In the genomic region with DNA sequence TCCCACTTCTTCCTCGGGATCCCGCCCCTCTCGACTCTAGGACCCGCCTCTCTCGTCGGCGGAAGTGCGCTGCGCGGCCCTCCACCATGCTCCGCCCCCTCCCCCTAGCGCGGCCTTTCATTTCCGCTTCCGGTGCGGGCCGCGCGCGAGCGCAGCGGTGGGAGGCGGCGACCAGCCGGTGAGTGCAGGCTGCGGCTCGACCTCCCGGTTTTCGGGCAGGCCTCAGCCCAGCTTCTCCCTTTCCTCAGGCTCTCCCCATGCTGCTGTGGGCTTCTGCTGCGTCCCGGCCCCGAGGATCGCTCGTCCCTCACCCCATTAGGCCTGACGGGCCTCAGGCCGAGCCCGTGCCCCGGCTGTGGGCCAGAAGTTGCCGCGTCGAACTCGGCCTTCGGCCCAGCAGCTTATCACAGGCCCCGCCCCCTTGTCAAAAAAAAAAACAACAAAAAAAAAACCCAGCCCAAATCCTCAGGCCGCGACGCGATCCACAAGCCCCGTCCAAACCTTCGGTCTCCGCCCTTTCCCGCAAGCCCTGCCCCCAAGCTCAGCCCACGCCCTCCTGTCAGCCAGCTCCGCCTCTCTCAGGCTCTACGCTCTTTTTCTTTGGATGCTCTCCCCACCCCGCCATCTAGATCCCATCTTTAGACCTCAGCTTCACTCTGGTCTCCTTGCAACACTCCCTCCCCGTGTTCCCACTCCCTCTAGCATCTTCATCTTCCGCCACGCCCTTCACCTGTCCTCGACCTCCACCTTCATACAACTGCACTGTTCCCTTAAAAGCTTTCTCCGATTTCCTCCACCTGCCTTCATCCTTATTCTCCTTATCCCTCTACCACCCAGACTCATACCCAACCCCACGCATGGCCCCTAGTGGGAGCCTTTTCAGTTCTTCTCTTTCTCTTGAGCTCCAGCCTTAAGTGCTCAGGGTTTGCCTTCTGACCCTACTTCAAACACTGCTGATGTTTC, we compare ENCODE assay signal across 8 cellular contexts. TPM values are rescaled to one million over a fixed set of nuclear protein-coding genes. Genes with fewer than 3 reads are reported as not detected.
DNase-seq lines count a peak whose midpoint lies in the region; ATAC-seq and TF ChIP-seq lines count a peak whose summit lies in the region.

A gene with protein sequence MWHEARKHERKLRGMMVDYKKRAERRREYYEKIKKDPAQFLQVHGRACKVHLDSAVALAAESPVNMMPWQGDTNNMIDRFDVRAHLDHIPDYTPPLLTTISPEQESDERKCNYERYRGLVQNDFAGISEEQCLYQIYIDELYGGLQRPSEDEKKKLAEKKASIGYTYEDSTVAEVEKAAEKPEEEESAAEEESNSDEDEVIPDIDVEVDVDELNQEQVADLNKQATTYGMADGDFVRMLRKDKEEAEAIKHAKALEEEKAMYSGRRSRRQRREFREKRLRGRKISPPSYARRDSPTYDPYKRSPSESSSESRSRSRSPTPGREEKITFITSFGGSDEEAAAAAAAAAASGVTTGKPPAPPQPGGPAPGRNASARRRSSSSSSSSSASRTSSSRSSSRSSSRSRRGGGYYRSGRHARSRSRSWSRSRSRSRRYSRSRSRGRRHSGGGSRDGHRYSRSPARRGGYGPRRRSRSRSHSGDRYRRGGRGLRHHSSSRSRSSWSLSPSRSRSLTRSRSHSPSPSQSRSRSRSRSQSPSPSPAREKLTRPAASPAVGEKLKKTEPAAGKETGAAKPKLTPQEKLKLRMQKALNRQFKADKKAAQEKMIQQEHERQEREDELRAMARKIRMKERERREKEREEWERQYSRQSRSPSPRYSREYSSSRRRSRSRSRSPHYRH (plus strand): TSS at position 115 of the 963 bp plus-strand sequence. CDS start 1,168 bp downstream, outside the sequence.

- H3K4me1 ChIP-seq in right atrium auricular region: peaks cover 0 to 38% of the 10 kb centered on the region in 2 donors
- peaks cover 6 to 19% of the 10 kb centered on the region in 2 donors for H3K4me1 ChIP-seq in uterus

- H3K27me3 ChIP-seq in right atrium auricular region: no peaks in the 10 kb centered on the region
- no peaks in the 10 kb centered on the region for H3K27me3 ChIP-seq in uterus

- peaks cover 38% of the 10 kb centered on the region for H3K36me3 ChIP-seq in right atrium auricular region
- H3K36me3 ChIP-seq in uterus: no peaks in the 10 kb centered on the region

- peak within 1 kb of the TSS; percentile 75 for H3K27ac ChIP-seq in angular gyrus (ENCODE audit: low read depth, low read length)
- H3K27ac ChIP-seq in right atrium auricular region: peak within 1 kb of the TSS; percentile 93 to 95
- peak within 1 kb of the TSS; percentile 87 to 89 for H3K27ac ChIP-seq in uterus

- H3K4me3 ChIP-seq in GM12875 (ENCODE audit: low read depth, low read length) (peak within 1 kb of the TSS; percentile 99), right atrium auricular region (peak within 1 kb of the TSS; percentile 91 to 93), uterus (peak within 1 kb of the TSS; percentile 77 to 98)

- TF ChIP-seq CTCF in GM12875 (IDR thresholded peaks at IDR 0.05; ENCODE audit: borderline replicate concordance, insufficient read depth, low read depth, low read length): no peak
- TF ChIP-seq CTCF in right atrium auricular region (IDR thresholded peaks at IDR 0.05): peak in 1 of 2 donors; percentile 26
- TF ChIP-seq CTCF in uterus (IDR thresholded peaks at IDR 0.05): peak in 2 of 4 experiments; percentile 14 to 23

- ATAC-seq in HG02798 (IDR thresholded peaks at IDR 0.05; ENCODE audit: poor library complexity, unreplicated experiment): peak; percentile 88

- intact Hi-C loops in T-helper 2 cell treated with Interferon-gamma antibody and Interleukin-4, amounts not matched to agents 100 ng/mL and 5 ng/mL, for 36 hours (cut with micrococcal nuclease): loop anchor here (1.0 to 2.0 kb wide), 4 partner anchors 37 to 149 kb away; partner anchors contain the start of genes CLPTM1 and ZNF296
- intact Hi-C loops in uterus (cut with DNase I; ENCODE audit: low total_unique reads): loop anchor here (2.0 kb wide), 1 partner anchor 40 kb away; the partner anchor contains the start of gene GEMIN7

- DNase-seq in NCI-H146 (lab: John Stamatoyannopoulos, UW) (peak; percentile 88), right atrium auricular region (ENCODE audit: low spot score) (peak; percentile 89), putamen (ENCODE audit: low spot score) (peak; percentile 92), uterus (peak; percentile 90 to 91)

- H3K9me3 ChIP-seq in right atrium auricular region (no peaks in the 10 kb centered on the region), uterus (no peaks in the 10 kb centered on the region)

- TF ChIP-seq POLR2A in uterus (IDR thresholded peaks at IDR 0.05): peak; percentile 81 to 95

RNA-seq across cellular contexts. Expression of the gene that starts here (rescaled TPM):
- 90.9 and 94.1 TPM in 2 replicates for total RNA-seq in T-helper 2 cell treated with Interferon-gamma antibody and Interleukin-4, amounts not matched to agents 100 ng/mL and 5 ng/mL, for 36 hours
- total RNA-seq in right atrium auricular region (10 to 100 TPM; 29.6 to 31.3 TPM), uterus (100 to 1,000 TPM in 1 of 4 donors, 10 to 100 TPM in 3; 36.6 to 107 (median 73.9) TPM)

Comparison
In these comparisons a context has a peak if more than half of its experiments do, and no peak if none do; other contexts are left out.
1. Peak in every context shown above with its lines: DNase-seq, ATAC-seq, H3K4me3 ChIP-seq and H3K27ac ChIP-seq.